Comparison of ENCODE assay signal across 24 cellular contexts in the genomic region with DNA sequence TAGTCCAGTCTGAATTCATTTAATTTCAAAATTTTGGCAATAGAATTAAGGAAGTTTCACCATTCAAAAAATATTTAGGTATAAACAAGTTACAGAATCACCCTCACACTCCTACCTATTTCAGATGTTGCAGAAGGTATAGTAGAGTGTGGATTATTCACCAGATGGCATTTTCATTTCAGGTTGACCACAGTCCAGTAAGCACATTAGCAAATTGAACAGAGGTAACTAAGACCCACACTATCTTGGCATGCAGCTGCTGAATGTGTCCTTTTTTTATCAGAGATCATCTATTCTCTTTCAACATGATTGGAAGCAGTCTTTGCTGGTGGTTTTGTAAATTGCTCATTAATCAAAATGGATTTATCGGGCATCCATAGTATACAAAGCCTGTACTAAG.
"Had no signal": no experiment of that assay in that cellular context is flagged by ENCODE, and none has a peak within 500 bp of the region (broad histone marks: within the 10 kb centered on the region; RNA-seq: fewer than 3 reads in every experiment).

No MANE protein-coding gene starts in this region.

- H3K79me2 ChIP-seq: hepatocyte had no signal

- H2AFZ ChIP-seq: hepatocyte had no signal

- H3K4me2 ChIP-seq: hepatocyte had no signal

- ATAC-seq: activated naive CD8-positive, alpha-beta T cell treated with anti-CD3 and anti-CD28 coated beads, Interleukin-2, amount 50 U/mL, for 24 hours; activated T-cell treated with anti-CD3 and anti-CD28 coated beads, Interleukin-2, amount 50 U/mL, for 72 hours; effector memory CD8-positive, alpha-beta T cell; left lobe of liver; naive thymus-derived CD4-positive, alpha-beta T cell; sciatic nerve; stimulated activated effector memory CD8-positive, alpha-beta T cell treated with anti-CD3 and anti-CD28 coated beads, Interleukin-12 subunit alpha, Interleukin-12 subunit beta, amount 100 ng/mL, for 72 hours; stimulated activated naive CD8-positive, alpha-beta T cell treated with anti-CD3 and anti-CD28 coated beads, Interleukin-15, amount 100 ng/mL, for 72 hours had no signal

- H3K9me3 ChIP-seq: esophagus muscularis mucosa, transverse colon had no signal

- H3K27ac ChIP-seq: brain microvascular endothelial cell, esophagus muscularis mucosa, hepatocyte, suprapubic skin, transverse colon had no signal

- H3K4me3 ChIP-seq: esophagus muscularis mucosa, hepatocyte, suprapubic skin, transverse colon had no signal

- H3K27me3 ChIP-seq: brain microvascular endothelial cell, esophagus muscularis mucosa, hepatocyte, suprapubic skin, transverse colon had no signal

- H3K4me1 ChIP-seq: esophagus muscularis mucosa, suprapubic skin, transverse colon had no signal

- DNase-seq: activated B cell treated with CpG ODN at 0.5 μM for 24 hours; activated CD4-positive, alpha-beta memory T cell treated with anti-CD3 and anti-CD28 coated beads for 36 hours; activated CD4-positive, alpha-beta T cell treated with anti-CD3 and anti-CD28 coated beads for 4 hours; activated effector memory CD4-positive, alpha-beta T cell treated with anti-CD3 and anti-CD28 coated beads, Interleukin-2, amount 50 U/mL, for 16 hours; activated naive CD4-positive, alpha-beta T cell treated with anti-CD3 and anti-CD28 coated beads, Interleukin-2, amount 10 ng/mL, durations not matched to agents 7 days and 5 days; activated naive CD8-positive, alpha-beta T cell treated with anti-CD3 and anti-CD28 coated beads, Interleukin-2, amount 50 U/mL, for 24 hours; activated T-cell treated with anti-CD3 and anti-CD28 coated beads, Interleukin-2, amount 50 U/mL, for 72 hours; brain microvascular endothelial cell; effector memory CD8-positive, alpha-beta T cell; glutamatergic neuron; immature natural killer cell; naive thymus-derived CD4-positive, alpha-beta T cell; occipital lobe; posterior cingulate gyrus; small intestine; stimulated activated CD4-positive, alpha-beta T cell treated with anti-CD3 and anti-CD28 coated beads, Interleukin-2, amount 100 ng/mL, for 24 hours; stimulated activated naive CD8-positive, alpha-beta T cell treated with anti-CD3 and anti-CD28 coated beads, Interleukin-15, amount 100 ng/mL, for 72 hours; transverse colon had no signal

- H3K36me3 ChIP-seq: brain microvascular endothelial cell, esophagus muscularis mucosa, suprapubic skin, transverse colon had no signal
